ENCODE assay signal across 18 cellular contexts in the genomic region with DNA sequence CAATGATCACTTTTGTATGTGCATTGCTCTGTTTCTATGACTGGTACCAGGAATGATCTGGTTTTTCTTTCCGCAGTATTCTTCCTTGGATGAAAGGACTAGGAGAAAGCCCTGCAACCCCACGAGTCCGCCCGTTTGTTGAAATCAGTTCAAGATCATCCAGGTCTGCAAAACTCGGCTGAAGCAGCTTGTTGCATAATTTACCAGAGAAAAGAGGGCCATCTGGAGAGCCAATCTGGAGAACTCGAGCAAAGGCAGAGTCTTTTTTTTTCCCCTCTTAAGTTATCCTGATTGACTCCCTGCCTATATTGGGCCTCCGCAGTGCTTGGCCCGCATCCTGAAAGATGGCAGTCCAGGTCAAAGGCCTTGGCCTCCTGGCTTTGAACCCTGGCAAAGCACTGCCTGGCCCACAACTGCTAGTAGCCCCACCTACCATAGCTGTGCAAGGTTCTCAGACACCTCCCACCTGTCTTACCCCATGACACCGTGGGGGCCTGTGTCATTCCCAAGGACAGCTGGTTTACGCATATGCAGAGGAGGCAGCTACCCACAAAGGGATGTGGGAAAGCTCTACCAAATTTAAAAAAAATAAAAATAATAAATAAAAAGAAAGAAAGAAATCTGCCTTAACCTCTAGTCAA.
"Had no signal": no experiment of that assay in that cellular context is flagged by ENCODE, and none has a peak within 500 bp of the region (broad histone marks: within the 10 kb centered on the region; RNA-seq: fewer than 3 reads in every experiment).

No MANE protein-coding gene starts in this region.

- ATAC-seq: heart right ventricle; left colon; naive thymus-derived CD8-positive, alpha-beta T cell; stimulated activated naive B cell treated with anti-CD40 and anti-IgM and Interleukin-4, amounts not matched to agents 10 μg/mL and 1 μg/mL and 100 μg/mL, for 72 hours had no signal

- H3K27ac Mint-ChIP-seq: activated naive CD8-positive, alpha-beta T cell; dendritic cell treated with granulocyte-macrophage colony-stimulating factor and Interleukin-4, amounts not matched to agents 40 ng/mL and 50 ng/mL, for 4 days; naive thymus-derived CD8-positive, alpha-beta T cell; stimulated activated naive B cell treated with anti-CD40 and anti-IgM and Interleukin-4, amounts not matched to agents 10 μg/mL and 1 μg/mL and 100 μg/mL, for 72 hours; T-helper 2 cell treated with Interferon-gamma antibody and Interleukin-4, amounts not matched to agents 5 μg/mL and 100 μg/mL, for 36 hours had no signal

- H3K36me3 Mint-ChIP-seq: activated naive CD8-positive, alpha-beta T cell; naive thymus-derived CD8-positive, alpha-beta T cell; stimulated activated naive B cell treated with anti-CD40 and anti-IgM and Interleukin-4, amounts not matched to agents 10 μg/mL and 1 μg/mL and 100 μg/mL, for 72 hours had no signal

- H3K4me3 Mint-ChIP-seq: activated naive CD8-positive, alpha-beta T cell; central memory CD8-positive, alpha-beta T cell; dendritic cell treated with granulocyte-macrophage colony-stimulating factor and Interleukin-4, amounts not matched to agents 40 ng/mL and 50 ng/mL, for 4 days; naive thymus-derived CD8-positive, alpha-beta T cell; stimulated activated naive B cell treated with anti-CD40 and anti-IgM and Interleukin-4, amounts not matched to agents 10 μg/mL and 1 μg/mL and 100 μg/mL, for 72 hours; T-helper 2 cell treated with Interferon-gamma antibody and Interleukin-4, amounts not matched to agents 5 μg/mL and 100 μg/mL, for 36 hours had no signal

- H3K27me3 Mint-ChIP-seq: activated naive CD8-positive, alpha-beta T cell; central memory CD8-positive, alpha-beta T cell; dendritic cell treated with granulocyte-macrophage colony-stimulating factor and Interleukin-4, amounts not matched to agents 40 ng/mL and 50 ng/mL, for 4 days; naive thymus-derived CD8-positive, alpha-beta T cell; stimulated activated naive B cell treated with anti-CD40 and anti-IgM and Interleukin-4, amounts not matched to agents 10 μg/mL and 1 μg/mL and 100 μg/mL, for 72 hours had no signal

- DNase-seq: activated CD4-positive, alpha-beta T cell treated with anti-CD3 and anti-CD28 coated beads, Interleukin-2, amount 50 U/mL, for 1 hour; activated CD4-positive, CD25-positive, alpha-beta regulatory T cell; activated CD8-positive, alpha-beta memory T cell treated with anti-CD3 and anti-CD28 coated beads for 24 hours; activated gamma-delta T cell treated with Interleukin-2 at 50 U/mL for 16 hours; amniotic stem cell; brain microvascular endothelial cell; effector memory CD4-positive, alpha-beta T cell; left colon; naive thymus-derived CD8-positive, alpha-beta T cell; stimulated activated CD4-positive, alpha-beta T cell treated with anti-CD3 and anti-CD28 coated beads, Interleukin-15, amount 100 ng/mL, for 24 hours; stimulated activated CD4-positive, alpha-beta T cell treated with anti-CD3 and anti-CD28 coated beads, Interleukin-4, amount 100 ng/mL, for 1 hour; stimulated activated naive B cell treated with anti-CD40 and anti-IgM and Interleukin-4, amounts not matched to agents 10 μg/mL and 1 μg/mL and 100 μg/mL, for 72 hours; thyroid gland had no signal

- H3K9me3 Mint-ChIP-seq: dendritic cell treated with granulocyte-macrophage colony-stimulating factor and Interleukin-4, amounts not matched to agents 40 ng/mL and 50 ng/mL, for 4 days; naive thymus-derived CD8-positive, alpha-beta T cell; stimulated activated naive B cell treated with anti-CD40 and anti-IgM and Interleukin-4, amounts not matched to agents 10 μg/mL and 1 μg/mL and 100 μg/mL, for 72 hours; T-helper 2 cell treated with Interferon-gamma antibody and Interleukin-4, amounts not matched to agents 5 μg/mL and 100 μg/mL, for 36 hours had no signal

- H3K4me1 Mint-ChIP-seq: central memory CD8-positive, alpha-beta T cell; naive thymus-derived CD8-positive, alpha-beta T cell had no signal
